8 cellular contexts compared by ENCODE assay signal in genomic region chr5:32587067-32587551, GRCh38. TPM values are rescaled to one million over a fixed set of nuclear protein-coding genes. Genes with fewer than 3 reads are reported as not detected.
DNase-seq lines count a peak whose midpoint lies in the region; ATAC-seq and TF ChIP-seq lines count a peak whose summit lies in the region.

No MANE protein-coding gene starts in this region.

- no peak overlapping the region for H3K27ac Mint-ChIP-seq in osteocyte (ENCODE audit: unreplicated experiment)

- H3K36me3 Mint-ChIP-seq in osteocyte (ENCODE audit: unreplicated experiment), result peaks cover 13% of the 10 kb centered on the region

- no peak for ATAC-seq in HG02981 (IDR thresholded peaks at IDR 0.05; ENCODE audit: unreplicated experiment)

- H3K9me2 ChIP-seq in DOHH2 (replicated peaks; ENCODE audit: control insufficient read depth, low read length) (no peaks in the 10 kb centered on the region), OCI-LY1 (ENCODE audit: low read depth, low read length) (no peaks in the 10 kb centered on the region)

- no peaks in the 10 kb centered on the region for H3K9me3 Mint-ChIP-seq in osteocyte (ENCODE audit: unreplicated experiment)

- no peaks in the 10 kb centered on the region for H3K9me3 ChIP-seq in DOHH2 (ENCODE audit: control insufficient read depth, insufficient read depth, low read length)
- no peaks in the 10 kb centered on the region for H3K9me3 ChIP-seq in OCI-LY1 (ENCODE audit: low read length)
- no peaks in the 10 kb centered on the region for H3K9me3 ChIP-seq in endocrine pancreas (ENCODE audit: control insufficient read depth, low read length)

- H3K27ac ChIP-seq in DOHH2 (ENCODE audit: low read depth, low read length), result no peak overlapping the region
- no peak overlapping the region for H3K27ac ChIP-seq in OCI-LY1 (ENCODE audit: low read depth, low read length, poor library complexity, severe bottlenecking)

- peaks cover 12% of the 10 kb centered on the region for H3K36me3 ChIP-seq in DOHH2 (ENCODE audit: control insufficient read depth, low read length)
- peaks cover 23% of the 10 kb centered on the region for H3K36me3 ChIP-seq in OCI-LY1 (ENCODE audit: insufficient read depth, low read length)
- H3K36me3 ChIP-seq in endocrine pancreas (ENCODE audit: control insufficient read depth, insufficient read depth, low read length), result no peaks in the 10 kb centered on the region

- DNase-seq in osteocyte (ENCODE audit: extremely low spot score, unreplicated experiment), result no peak
- no peak for DNase-seq in DMS 273 treated with DMSO at 0.1 percent for 48 hours (lab: John Stamatoyannopoulos, UW)
- no peak for DNase-seq in UCSD-AML1 (lab: John Stamatoyannopoulos, UW; ENCODE audit: unreplicated experiment)
- DNase-seq in pons (ENCODE audit: low spot score), result no peak

- H3K4me3 Mint-ChIP-seq in osteocyte (ENCODE audit: unreplicated experiment), result peak overlapping the region; percentile 97

- H3K4me2 ChIP-seq in DOHH2 (ENCODE audit: low read length) (0 out of 2 replicates have a peak overlapping the region, but pooled peaks have one; percentile 85), OCI-LY1 (ENCODE audit: low read length) (peak overlapping the region; percentile 80)

- no peaks in the 10 kb centered on the region for H3K27me3 Mint-ChIP-seq in osteocyte (ENCODE audit: unreplicated experiment)

- H3K79me2 ChIP-seq in DOHH2 (ENCODE audit: control insufficient read depth, low read length) (peaks cover 21% of the 10 kb centered on the region), OCI-LY1 (ENCODE audit: insufficient read depth, low read length) (peaks cover 8% of the 10 kb centered on the region; the same call in 1 of the 2 replicates)

- H3K4me1 Mint-ChIP-seq in osteocyte (ENCODE audit: unreplicated experiment), result peaks cover 49% of the 10 kb centered on the region

- H3F3A ChIP-seq in DOHH2 (ENCODE audit: control insufficient read depth, insufficient read depth) (peaks cover 19% of the 10 kb centered on the region), OCI-LY1 (ENCODE audit: insufficient read depth, low read length) (no peaks in the 10 kb centered on the region)

- H3K27me3 ChIP-seq in DOHH2 (ENCODE audit: control insufficient read depth, low read length) (peaks cover 25% of the 10 kb centered on the region), OCI-LY1 (ENCODE audit: insufficient read depth, low read length) (no peaks in the 10 kb centered on the region), endocrine pancreas (ENCODE audit: control insufficient read depth, insufficient read depth, low read length) (no peaks in the 10 kb centered on the region)

- H3K9ac ChIP-seq in OCI-LY1 (ENCODE audit: low read length), result no peak overlapping the region
- no peak overlapping the region for H3K9ac ChIP-seq in endocrine pancreas (ENCODE audit: control insufficient read depth, insufficient read depth, low read length)

- H3K4me1 ChIP-seq in DOHH2 (ENCODE audit: control insufficient read depth, low read length) (peaks cover 44% of the 10 kb centered on the region), OCI-LY1 (ENCODE audit: insufficient read depth, low read length, severe bottlenecking) (peaks cover 11% of the 10 kb centered on the region), endocrine pancreas (ENCODE audit: control insufficient read depth, insufficient read depth, low read length) (no peaks in the 10 kb centered on the region)

- TF ChIP-seq CTCF in DOHH2 (IDR thresholded peaks at IDR 0.05; ENCODE audit: low read depth, low read length, poor library complexity, severe bottlenecking) (no peak), OCI-LY1 (IDR thresholded peaks at IDR 0.05; ENCODE audit: low read length) (no peak), osteocyte (IDR thresholded peaks at IDR 0.05) (no peak)

- no peak overlapping the region for H2AFZ ChIP-seq in OCI-LY1 (ENCODE audit: low read length)

- H4K20me1 ChIP-seq in DOHH2 (ENCODE audit: control insufficient read depth, insufficient read depth, low read depth, low read length), result peaks cover 34% of the 10 kb centered on the region
- 0 out of 2 replicates have a peak, but pooled peaks cover 7% of the 10 kb centered on the region for H4K20me1 ChIP-seq in OCI-LY1 (ENCODE audit: insufficient read depth, low read length)

- H3K4me3 ChIP-seq in DOHH2 (ENCODE audit: low read length) (no peak overlapping the region), OCI-LY1 (ENCODE audit: low read depth, low read length, poor library complexity, severe bottlenecking) (peak overlapping the region; percentile 86), endocrine pancreas (ENCODE audit: control insufficient read depth, insufficient read depth, low read length) (peak overlapping the region; percentile 93)

RNA-seq across cellular contexts. Expression of gene SUB1, which starts 1.8 kb away (rescaled TPM):
- 191 and 202 TPM in 2 replicates for total RNA-seq in osteocyte
